ENCODE assay signal across 8 cellular contexts in the genomic region with DNA sequence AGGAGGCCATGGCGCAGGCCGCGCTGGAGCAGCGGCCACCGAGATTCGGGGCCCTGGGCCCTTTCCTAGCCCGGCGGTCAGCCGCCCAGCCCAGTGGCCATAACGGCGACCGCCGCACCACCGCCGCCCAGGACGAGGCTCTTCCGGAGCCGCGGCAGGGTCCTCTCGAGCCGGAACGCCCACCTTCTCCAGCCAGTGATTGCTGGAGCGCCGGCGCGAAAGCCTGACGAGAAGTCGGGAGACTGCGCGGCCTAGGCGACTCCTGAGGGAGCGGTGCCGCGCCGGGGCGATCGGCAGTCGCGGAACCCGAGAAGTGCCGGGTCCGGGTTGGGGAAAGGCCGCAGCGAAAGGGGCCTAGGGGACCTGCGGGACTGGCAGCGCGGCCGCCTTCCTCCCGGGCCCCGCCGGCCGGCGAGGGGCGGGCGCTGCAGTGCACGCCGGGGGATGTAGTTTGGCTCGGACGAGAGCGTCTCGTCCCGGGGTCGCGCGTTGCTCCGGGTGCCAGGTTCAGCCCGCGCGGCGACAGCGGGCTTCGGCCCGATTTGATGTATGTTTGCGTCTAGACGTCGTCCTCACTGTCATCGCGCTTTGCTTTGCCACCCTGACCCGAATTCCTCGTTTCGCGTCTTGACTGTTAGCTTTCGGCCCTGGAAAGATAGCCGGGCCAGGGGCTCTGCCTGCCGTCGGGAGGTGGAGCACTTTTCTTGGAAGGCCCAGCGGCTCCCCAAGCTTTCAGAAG. TPM values are rescaled to one million over a fixed set of nuclear protein-coding genes. Genes with fewer than 3 reads are reported as not detected.
DNase-seq lines count a peak whose midpoint lies in the region; ATAC-seq and TF ChIP-seq lines count a peak whose summit lies in the region.

Gene VTI1B, minus strand, starts transcription at position 153 of the 739 bp plus-strand sequence. Its CDS starts 143 bp downstream, at position 10.

- DNase-seq in NCI-H1694 treated with DMSO at 0.1 percent for 48 hours (lab: John Stamatoyannopoulos, UW) = peak; percentile 73
- DNase-seq in right cardiac atrium = peak; percentile 87 to 94 (median 93)
- peak; percentile 81 for DNase-seq in putamen (ENCODE audit: low spot score)
- DNase-seq in vagina (ENCODE audit: extremely low spot score in 2 of 2) = no peak

- peak; percentile 83 for ATAC-seq in GM18505 (IDR thresholded peaks at IDR 0.05; ENCODE audit: unreplicated experiment)
- peak; percentile 88 for ATAC-seq in HG02885 (IDR thresholded peaks at IDR 0.05; ENCODE audit: poor library complexity, unreplicated experiment)
- ATAC-seq in right cardiac atrium = peak; percentile 97 to 98

- H3K27me3 ChIP-seq in right cardiac atrium (ENCODE audit: control insufficient read depth, insufficient read depth) = no peaks in the 10 kb centered on the region
- H3K27me3 ChIP-seq in vagina = no peaks in the 10 kb centered on the region

- TF ChIP-seq POLR2A in GM18505 (IDR thresholded peaks at IDR 0.05; ENCODE audit: borderline replicate concordance, extremely low read depth, insufficient read depth, insufficient read length) = peak; percentile 87
- no peak for TF ChIP-seq POLR2A in vagina (IDR thresholded peaks at IDR 0.05)

- peak within 1 kb of the TSS; percentile 78 for H3K4me3 ChIP-seq in right cardiac atrium (ENCODE audit: low read length)
- peak within 1 kb of the TSS; percentile 78 to 97 for H3K4me3 ChIP-seq in vagina

- WGBS in right cardiac atrium = under 1% methylated on average over 87 of the region's 87 CpGs

- peaks cover 3% of the 10 kb centered on the region for H3K4me1 ChIP-seq in right cardiac atrium (ENCODE audit: control insufficient read depth, insufficient read depth, low read length)
- peaks cover 30% of the 10 kb centered on the region for H3K4me1 ChIP-seq in vagina

- peak within 1 kb of the TSS; percentile 99 for H3K27ac ChIP-seq in angular gyrus (ENCODE audit: low read depth, low read length)
- peak within 1 kb of the TSS; percentile 99 for H3K27ac ChIP-seq in right cardiac atrium (ENCODE audit: low read length)
- H3K27ac ChIP-seq in vagina = peak within 1 kb of the TSS; percentile 99

- H3K36me3 ChIP-seq in vagina = peaks cover 0 to 11% of the 10 kb centered on the region in 2 donors

- H3K9me3 ChIP-seq in right cardiac atrium (ENCODE audit: control insufficient read depth, low read length) (no peaks in the 10 kb centered on the region), vagina (no peaks in the 10 kb centered on the region)

- no peak for TF ChIP-seq CTCF in vagina (IDR thresholded peaks at IDR 0.05)

- intact Hi-C loops in T-helper 2 cell treated with Interferon-gamma antibody and Interleukin-4, amounts not matched to agents 100 ng/mL and 5 ng/mL, for 36 hours (cut with micrococcal nuclease) = loop anchor here (1.0 to 2.0 kb wide), 4 partner anchors 21 to 314 kb away; partner anchors contain the start of genes ARG2, EIF2S1, RDH11 and ZFYVE26
- intact Hi-C loops in right cardiac atrium (cut with DNase I) (no loop called here), vagina (cut with DNase I) (no loop called here)

RNA-seq across cellular contexts. Expression of gene VTI1B, which starts in this region (rescaled TPM):
- 79.2 and 81.1 TPM in 2 replicates for total RNA-seq in T-helper 2 cell treated with Interferon-gamma antibody and Interleukin-4, amounts not matched to agents 100 ng/mL and 5 ng/mL, for 36 hours
- total RNA-seq in right cardiac atrium (100 to 1,000 TPM; 132 to 155 (median 141) TPM), vagina (62.1 TPM)
- polyA plus RNA-seq in right cardiac atrium = 117 TPM

Comparison
In these comparisons a context has a peak if more than half of its experiments do, and no peak if none do; other contexts are left out.
1. DNase-seq: peak in NCI-H1694 treated with DMSO at 0.1 percent for 48 hours (single experiment), right cardiac atrium (3 of 3) and putamen (single experiment); none in vagina (0 of 2).
2. Peak in every context shown above with its lines, with median percentiles within 50 percentile points of each other: ATAC-seq and H3K27ac ChIP-seq.